ENCODE assay signal across 8 cellular contexts in the genomic region with DNA sequence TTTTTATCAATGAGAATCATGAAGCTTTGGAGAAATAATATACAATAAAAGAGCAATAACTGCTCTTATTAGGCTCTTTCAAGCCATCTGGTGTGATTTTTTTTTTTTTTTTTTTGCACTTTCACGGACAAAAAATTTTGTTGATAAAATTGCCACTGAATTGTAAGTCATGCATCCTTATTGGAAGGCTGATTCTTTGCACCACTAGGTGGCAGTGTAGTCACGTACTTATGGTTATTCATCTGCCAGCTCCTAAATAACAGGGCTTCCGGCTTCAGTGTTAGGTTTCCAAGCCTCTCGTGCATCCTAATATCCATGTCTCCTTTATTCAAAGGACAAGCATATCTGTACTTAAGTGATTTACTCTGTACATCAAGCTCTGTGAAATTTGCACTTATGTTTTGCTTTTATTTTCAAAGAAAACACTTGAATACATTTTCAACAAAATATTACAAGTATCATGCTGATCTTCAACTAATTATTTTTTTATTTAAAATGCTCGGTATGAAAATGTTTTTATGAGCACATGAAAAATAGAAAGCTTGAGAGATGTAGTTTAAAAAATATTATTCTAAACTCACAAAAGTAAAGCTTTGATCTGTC.
DNase-seq lines count a peak whose midpoint lies in the region; ATAC-seq lines count a peak whose summit lies in the region.

No MANE protein-coding gene starts in this region.

- ATAC-seq in GM18861 (IDR thresholded peaks at IDR 0.05; ENCODE audit: unreplicated experiment) = peak; percentile 93
- ATAC-seq in HG03039 (IDR thresholded peaks at IDR 0.05; ENCODE audit: unreplicated experiment) = peak; percentile 84
- peak; percentile 95 for ATAC-seq in left lobe of liver

- DNase-seq in C1 segment of cervical spinal cord (lab: John Stamatoyannopoulos, UW) (peak in 9 of 14 donors; percentile 2 to 40 (median 15)), NCI-H187 (lab: John Stamatoyannopoulos, UW) (peak; percentile 17 to 50), T-helper 9 cell (peak; percentile 20), cerebellum (ENCODE audit: low spot score) (peak; percentile 68), left lobe of liver (ENCODE audit: low spot score) (peak; percentile 54)
- peak; percentile 18 to 51 (median 29) for DNase-seq in stimulated activated CD4-positive, alpha-beta T cell treated with anti-CD3 and anti-CD28 coated beads, TNF-alpha, amount 100 ng/mL, for 48 hours (ENCODE audit: low read depth in 3 of 3)

Comparison
In these comparisons a context has a peak if more than half of its experiments do, and no peak if none do; other contexts are left out.
1. Peak in every context shown above with its lines: DNase-seq and ATAC-seq.
2. DNase-seq: peak in every context shown above with its lines; median percentile 68 in cerebellum; 54 in left lobe of liver; 34 in NCI-H187; 29 in stimulated activated CD4-positive, alpha-beta T cell treated with anti-CD3 and anti-CD28 coated beads, TNF-alpha, amount 100 ng/mL, for 48 hours; 20 in T-helper 9 cell; 15 in C1 segment of cervical spinal cord.